8 cellular contexts compared by ENCODE assay signal in the genomic region with DNA sequence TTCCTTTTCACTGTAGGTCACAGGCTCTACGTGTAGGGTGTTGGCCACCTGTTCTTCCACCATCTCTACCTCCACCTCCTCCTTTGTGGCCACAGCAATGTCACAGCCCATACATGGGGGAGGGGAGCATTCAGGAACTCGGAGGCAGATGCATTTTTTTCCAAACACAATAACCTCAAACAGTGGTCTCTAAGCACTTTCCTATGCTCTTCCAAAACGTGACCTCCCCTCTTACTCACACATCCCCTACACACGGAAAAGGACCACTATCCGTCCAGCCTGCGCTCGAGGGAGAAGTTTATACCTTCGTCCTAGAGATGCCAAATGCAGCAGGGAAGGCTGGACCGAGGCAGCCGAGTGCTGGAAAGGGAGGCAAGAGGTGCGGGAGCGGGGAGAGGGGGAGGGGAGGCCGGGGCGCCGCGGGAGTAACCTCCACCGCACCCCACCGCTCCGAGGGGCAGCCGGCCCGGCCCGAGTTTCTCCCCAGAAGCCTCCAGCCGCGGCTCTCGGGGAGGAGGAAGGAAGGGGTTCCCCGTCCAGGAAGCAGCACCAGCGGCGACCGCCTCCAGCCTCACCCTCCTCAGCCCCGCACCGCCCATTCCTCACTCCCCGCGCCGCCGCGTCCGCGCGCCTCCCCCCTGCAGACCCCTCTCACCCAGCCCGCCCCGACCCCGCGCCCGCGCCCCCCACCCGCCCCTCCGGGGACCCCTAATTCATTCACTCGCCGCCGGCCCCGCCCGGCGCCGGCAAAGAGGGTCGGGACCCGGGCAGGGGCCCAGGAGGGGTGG. TPM values are rescaled to one million over a fixed set of nuclear protein-coding genes. Genes with fewer than 3 reads are reported as not detected.
DNase-seq lines count a peak whose midpoint lies in the region; ATAC-seq and TF ChIP-seq lines count a peak whose summit lies in the region.

No MANE protein-coding gene starts in this region.

- intact Hi-C loops in dorsolateral prefrontal cortex (cut with DNase I): loop anchor here (5.0 to 10.0 kb wide), 2 partner anchors 53 to 1775 kb away; partner anchors contain the start of genes DNAI7 (in 2 of the 2), ETFRF1 (in 2 of the 2) and MED21 (in 1 of the 2)

- TF ChIP-seq CTCF in GM06990 (IDR thresholded peaks at IDR 0.05; ENCODE audit: insufficient read depth, low read length, poor library complexity, severe bottlenecking) (no peak), HFF-Myc (IDR thresholded peaks at IDR 0.05; ENCODE audit: low read depth, low read length, missing control alignments) (no peak), dorsolateral prefrontal cortex (IDR thresholded peaks at IDR 0.05 in 54 of 56, conservative IDR thresholded peaks at IDR 0.05 in 2 of 56; ENCODE audit: low read depth in 1 of 56, partially characterized antibody in 56 of 56) (no peak), lung (IDR thresholded peaks at IDR 0.05; ENCODE audit: control extremely low read depth, extremely low read depth) (no peak)

- H3K27ac ChIP-seq in dorsolateral prefrontal cortex: peak overlapping the region; percentile 37 to 96 (median 86)
- peak overlapping the region; percentile 97 to 98 for H3K27ac ChIP-seq in lung (ENCODE audit: low read depth in 1 of 2, low read length in 1 of 2)

- H3K4me3 ChIP-seq in GM06990 (replicated peaks; ENCODE audit: low read depth, low read length): peak overlapping the region; percentile 93
- peak overlapping the region; percentile 81 for H3K4me3 ChIP-seq in HFF-Myc (replicated peaks; ENCODE audit: low read depth, low read length)
- peak overlapping the region; percentile 69 to 97 (median 86) for H3K4me3 ChIP-seq in dorsolateral prefrontal cortex
- H3K4me3 ChIP-seq in lung: peak overlapping the region; percentile 96

- 0 to 1% methylated on average over 36 to 56 of the region's 56 CpGs for WGBS in lung, 2 donors

- ATAC-seq in lung (ENCODE audit: insufficient read depth, low FRiP score): peak; percentile 34

- H3K9me3 ChIP-seq in lung (ENCODE audit: control insufficient read depth in 2 of 2, insufficient read depth in 1 of 2, low read length in 1 of 2): no peaks in the 10 kb centered on the region

- H3K4me1 ChIP-seq in lung (ENCODE audit: control insufficient read depth in 2 of 2, insufficient read depth in 2 of 2, low read length in 2 of 2): peaks cover 0 to 5% of the 10 kb centered on the region in 2 donors

- H3K27me3 ChIP-seq in GM06990 (replicated peaks; ENCODE audit: control insufficient read depth, insufficient read depth, low read length) (no peaks in the 10 kb centered on the region), dorsolateral prefrontal cortex (no peaks in the 10 kb centered on the region), lung (ENCODE audit: control insufficient read depth, insufficient read depth) (no peaks in the 10 kb centered on the region)

- DNase-seq in GM06990 (ENCODE audit: extremely low read depth, insufficient read length) (peak; percentile 50), HFF-Myc (ENCODE audit: extremely low read depth, low read depth) (no peak), NCI-H146 (lab: John Stamatoyannopoulos, UW) (peak; percentile 69), dorsolateral prefrontal cortex (peak in 7 of 10 donors; percentile 20 to 56 (median 40)), lung (ENCODE audit: low spot score) (peak; percentile 56), COR-L47 (lab: John Stamatoyannopoulos, UW) (no peak)
- peak; percentile 18 to 33 for DNase-seq in activated CD4-positive, alpha-beta T cell treated with anti-CD3 and anti-CD28 coated beads, Interleukin-2, amount 50 U/mL, for 4 hours
- peak in 2 of 3 experiments; percentile 12 to 47 for DNase-seq in stimulated activated CD4-positive, alpha-beta T cell treated with anti-CD3 and anti-CD28 coated beads, TNF-alpha, amount 100 ng/mL, for 24 hours (ENCODE audit: low read depth in 3 of 3)

- H3K36me3 ChIP-seq in GM06990 (ENCODE audit: control insufficient read depth, insufficient read depth, low read length): no peaks in the 10 kb centered on the region
- no peaks in the 10 kb centered on the region for H3K36me3 ChIP-seq in lung (ENCODE audit: control insufficient read depth in 2 of 2, insufficient read depth in 2 of 2, low read length in 2 of 2)

RNA-seq across cellular contexts. Expression of gene KRAS, which starts 0.6 kb away (rescaled TPM):
- total RNA-seq in dorsolateral prefrontal cortex: 10 to 100 TPM; 17.4 to 48.2 (median 32.9) TPM
- 10 to 100 TPM; 22.1 to 30.4 TPM for total RNA-seq in lung
- 10 to 100 TPM in 1 of 2 donors, 1 to 10 TPM in 1; 9.8 to 14.2 TPM for polyA plus RNA-seq in lung

RNA-seq across cellular contexts. Expression of gene ETFRF1, which starts 55.1 kb away (rescaled TPM):
- 10 to 100 TPM; 33.4 to 70.2 (median 44.9) TPM for total RNA-seq in dorsolateral prefrontal cortex
- 10 to 100 TPM; 14.9 to 35.8 TPM for total RNA-seq in lung
- 10 to 100 TPM; 12.2 to 35.7 TPM for polyA plus RNA-seq in lung

RNA-seq across cellular contexts. Expression of gene DNAI7, which starts 55.2 kb away (rescaled TPM):
- 10 to 100 TPM in 3 of 120 experiments, 1 to 10 TPM in 117; 2.2 to 10.9 (median 6.2) TPM for total RNA-seq in dorsolateral prefrontal cortex
- total RNA-seq in lung: 10 to 100 TPM in 1 of 2 donors, 1 to 10 TPM in 1; 9.0 to 11.9 TPM
- 1 to 10 TPM; 2.0 to 2.5 TPM for polyA plus RNA-seq in lung

Comparison
In these comparisons a context has a peak if more than half of its experiments do, and no peak if none do; other contexts are left out.
1. DNase-seq: peak in GM06990 (single experiment), NCI-H146 (single experiment), activated CD4-positive, alpha-beta T cell treated with anti-CD3 and anti-CD28 coated beads, Interleukin-2, amount 50 U/mL, for 4 hours (2 of 2), dorsolateral prefrontal cortex (7 of 10), lung (single experiment) and stimulated activated CD4-positive, alpha-beta T cell treated with anti-CD3 and anti-CD28 coated beads, TNF-alpha, amount 100 ng/mL, for 24 hours (2 of 3); none in HFF-Myc (single experiment) and COR-L47 (single experiment).
2. Peak in every context shown above with its lines, with median percentiles within 50 percentile points of each other: H3K4me3 ChIP-seq.